ENCODE assay signal across 9 cellular contexts in genomic region chr16:58236231-58236690, GRCh38. TPM values are rescaled to one million over a fixed set of nuclear protein-coding genes. Genes with fewer than 3 reads are reported as not detected.
DNase-seq lines count a peak whose midpoint lies in the region; ATAC-seq, FAIRE-seq and TF ChIP-seq lines count a peak whose summit lies in the region.
"Had no signal": no experiment of that assay in that cellular context is flagged by ENCODE, and none has a peak within 500 bp of the region (broad histone marks: within the 10 kb centered on the region; RNA-seq: fewer than 3 reads in every experiment).

No MANE protein-coding gene starts in this region.

- H3K27ac ChIP-seq in endothelial cell of umbilical vein (ENCODE audit: insufficient read depth, low read depth, low read length), result no peak overlapping the region

- no peaks in the 10 kb centered on the region for H3K79me2 ChIP-seq in endothelial cell of umbilical vein (ENCODE audit: control insufficient read depth, insufficient read depth, low read length)

- H3K9ac ChIP-seq in endothelial cell of umbilical vein (replicated peaks; ENCODE audit: extremely low read depth, insufficient read depth, low read length), result no peak overlapping the region

- H3K4me1 ChIP-seq in endothelial cell of umbilical vein (ENCODE audit: control insufficient read depth, extremely low read depth, insufficient read depth, low read length), result peaks cover 5% of the 10 kb centered on the region

- no peaks in the 10 kb centered on the region for H3K9me1 ChIP-seq in endothelial cell of umbilical vein (replicated peaks; ENCODE audit: control insufficient read depth, extremely low read depth, insufficient read depth, low read length)

- ATAC-seq in HG03457 (IDR thresholded peaks at IDR 0.05; ENCODE audit: unreplicated experiment), result peak; percentile 90

- CTCF ChIA-PET in endothelial cell of umbilical vein (lab: Charles Lee), result no interaction called here

- BruUV-seq in endothelial cell of umbilical vein (replicated peaks; lab: Mats Ljungman, UMichigan), result no TSS peak

- H3K9me3 ChIP-seq in endothelial cell of umbilical vein (replicated peaks; ENCODE audit: control insufficient read depth, insufficient read depth, low read length), result no peaks in the 10 kb centered on the region

- H3K36me3 ChIP-seq in endothelial cell of umbilical vein (ENCODE audit: control insufficient read depth in 2 of 2, extremely low read depth in 1 of 2, insufficient read depth in 2 of 2, low read length in 2 of 2), result no peaks in the 10 kb centered on the region

- dilution Hi-C loops in endothelial cell of umbilical vein (cut with MboI; ENCODE audit: extremely low pct_ligation_motif_present, low sequenced_read_pairs), result no loop called here

- POLR2A ChIA-PET in endothelial cell of umbilical vein (lab: Charles Lee), result no interaction called here

- intact Hi-C loops in endothelial cell of umbilical vein (cut with micrococcal nuclease), result no loop called here

- peak overlapping the region; percentile 100 for H2AFZ ChIP-seq in endothelial cell of umbilical vein (ENCODE audit: low read depth, low read length)

- no peak for TF ChIP-seq CTCF in endothelial cell of umbilical vein (IDR thresholded peaks at IDR 0.05; ENCODE audit: extremely low read depth in 1 of 2, insufficient read depth in 1 of 2, low read depth in 1 of 2, low read length in 2 of 2)

- peak; percentile 95 for FAIRE-seq in GM19239 (lab: Jason Lieb, UNC)
- peak; percentile 94 for FAIRE-seq in endothelial cell of umbilical vein (lab: Jason Lieb, UNC)

- H3K27me3 ChIP-seq in endothelial cell of umbilical vein (ENCODE audit: control insufficient read depth in 2 of 2, insufficient read depth in 2 of 2, low read length in 2 of 2), result peaks cover 21 to 25% of the 10 kb centered on the region in 2 experiments

- no peaks in the 10 kb centered on the region for H4K20me1 ChIP-seq in endothelial cell of umbilical vein (replicated peaks; ENCODE audit: control insufficient read depth, extremely low read depth, insufficient read depth, low read length)

- peak in 13 of 14 donors; percentile 3 to 77 (median 40) for DNase-seq in C1 segment of cervical spinal cord (lab: John Stamatoyannopoulos, UW)
- DNase-seq in GM19239 (ENCODE audit: insufficient read length, low spot score), result peak; percentile 47
- peak; percentile 92 for DNase-seq in NCI-H82 (lab: John Stamatoyannopoulos, UW)
- DNase-seq in activated CD8-positive, alpha-beta memory T cell treated with anti-CD3 and anti-CD28 coated beads for 48 hours (ENCODE audit: low read depth in 2 of 3, low spot score in 2 of 3), result peak; percentile 10 to 35 (median 17)
- peak; percentile 57 for DNase-seq in endothelial cell of umbilical vein (ENCODE audit: low read depth, low spot score)
- DNase-seq in middle frontal gyrus (ENCODE audit: extremely low spot score, low spot score), result peak; percentile 64
- DNase-seq in stimulated activated CD8-positive, alpha-beta memory T cell treated with anti-CD3 and anti-CD28 coated beads, Interleukin-2, amount 100 ng/mL, for 48 hours (ENCODE audit: low read depth in 2 of 2), result peak; percentile 41 to 57

- TF ChIP-seq POLR2A in endothelial cell of umbilical vein (IDR thresholded peaks at IDR 0.05; ENCODE audit: low read depth, low read length), result no peak

- H3K4me3 ChIP-seq in endothelial cell of umbilical vein (replicated peaks in 1 of 3; ENCODE audit: insufficient read depth in 1 of 3, low read depth in 1 of 3, low read length in 3 of 3), result peak overlapping the region in 2 of 3 experiments; percentile 15 to 66

- peak overlapping the region; percentile 86 for H3K4me2 ChIP-seq in endothelial cell of umbilical vein (ENCODE audit: insufficient read depth, low read length)

TF ChIP-seq in endothelial cell of umbilical vein, 7 proteins besides CTCF, POLR2A, EP300 and RAD21:
- TF ChIP-seq JUN (IDR thresholded peaks at IDR 0.05; ENCODE audit: borderline replicate concordance, insufficient read depth, insufficient read length, low read depth) (no peak), GATA2 (IDR thresholded peaks at IDR 0.05; ENCODE audit: insufficient read depth, insufficient read length, low read depth, low read length) (no peak), MYC (IDR thresholded peaks at IDR 0.05; ENCODE audit: low read depth, low read length) (no peak), MAX (IDR thresholded peaks at IDR 0.05; ENCODE audit: insufficient read depth, insufficient read length) (no peak)

RNA-seq across cellular contexts. Expression of gene CSNK2A2, which starts 38.4 kb away (rescaled TPM):
- 113 and 125 TPM in 2 replicates for total RNA-seq in endothelial cell of umbilical vein
- polyA plus RNA-seq in endothelial cell of umbilical vein, result 35.9 and 43.3 TPM in 2 replicates
- 69.1 and 72.1 TPM in 2 replicates for polyA plus RNA-seq in endothelial cell of umbilical vein (2011; cell fraction: cytosol; rRNA removed)
- 57.9 and 61.6 TPM in 2 replicates for polyA plus RNA-seq in endothelial cell of umbilical vein (2011; cell fraction: nucleus; rRNA removed)
- polyA plus RNA-seq in endothelial cell of umbilical vein (2012), result 93.4 and 105 TPM in 2 replicates
- polyA minus RNA-seq in endothelial cell of umbilical vein, result 137 and 146 TPM in 2 replicates
- 55.8 TPM for polyA minus RNA-seq in endothelial cell of umbilical vein (2011; cell fraction: cytosol; rRNA and poly(A)+ RNA removed)
- polyA minus RNA-seq in endothelial cell of umbilical vein (2011; cell fraction: nucleus; rRNA and poly(A)+ RNA removed), result 42.5 and 56.7 TPM in 2 replicates

RNA-seq across cellular contexts. Expression of gene PRSS54, which starts 58.6 kb away (rescaled TPM):
- total RNA-seq in endothelial cell of umbilical vein, result not detected in 2 replicates
- polyA plus RNA-seq in endothelial cell of umbilical vein, result not detected in 2 replicates
- not detected in 2 replicates for polyA plus RNA-seq in endothelial cell of umbilical vein (2011; cell fraction: cytosol; rRNA removed)
- polyA plus RNA-seq in endothelial cell of umbilical vein (2011; cell fraction: nucleus; rRNA removed), result not detected in 2 replicates
- not detected in 2 replicates for polyA plus RNA-seq in endothelial cell of umbilical vein (2012)
- polyA minus RNA-seq in endothelial cell of umbilical vein, result not detected in 2 replicates
- polyA minus RNA-seq in endothelial cell of umbilical vein (2011; cell fraction: cytosol; rRNA and poly(A)+ RNA removed), result not detected
- not detected in 2 replicates for polyA minus RNA-seq in endothelial cell of umbilical vein (2011; cell fraction: nucleus; rRNA and poly(A)+ RNA removed)
- total RNA-seq: T-helper 2 cell treated with Interferon-gamma antibody and Interleukin-4, amounts not matched to agents 100 ng/mL and 5 ng/mL, for 36 hours had no signal

Comparison
In these comparisons a context has a peak if more than half of its experiments do, and no peak if none do; other contexts are left out.
1. DNase-seq: peak in every context shown above with its lines; median percentile 92 in NCI-H82; 64 in middle frontal gyrus; 57 in endothelial cell of umbilical vein; 49 in stimulated activated CD8-positive, alpha-beta memory T cell treated with anti-CD3 and anti-CD28 coated beads, Interleukin-2, amount 100 ng/mL, for 48 hours; 47 in GM19239; 40 in C1 segment of cervical spinal cord; 17 in activated CD8-positive, alpha-beta memory T cell treated with anti-CD3 and anti-CD28 coated beads for 48 hours.